Comparison of ENCODE assay signal across 9 cellular contexts in genomic region chr14:77158175-77158908, GRCh38. TPM values are rescaled to one million over a fixed set of nuclear protein-coding genes. Genes with fewer than 3 reads are reported as not detected.
A peak's percentile ranks its signal among the peaks of the same experiment; 100 is the strongest.
DNase-seq lines count a peak whose midpoint lies in the region; ATAC-seq and TF ChIP-seq lines count a peak whose summit lies in the region.
"Had no signal": no experiment of that assay in that cellular context is flagged by ENCODE, and none has a peak within 500 bp of the region (broad histone marks: within the 10 kb centered on the region; RNA-seq: fewer than 3 reads in every experiment).

No MANE protein-coding gene starts in this region.

- H3K4me1 ChIP-seq in CD4-positive, alpha-beta memory T cell (ENCODE audit: insufficient read depth, low read length), result no peaks in the 10 kb centered on the region

- H3K9me3 ChIP-seq in CD4-positive, alpha-beta memory T cell (ENCODE audit: control insufficient read depth in 1 of 2, low read length in 2 of 2), result no peaks in the 10 kb centered on the region

- DNase-seq in AG04449 (ENCODE audit: low read depth, low spot score) (peak; percentile 14), LHCN-M2 (ENCODE audit: low read depth) (peak; percentile 78), anterior cingulate cortex (lab: John Stamatoyannopoulos, UW) (peak in 55 of 58 donors; percentile 19 to 91 (median 73)), islet precursor cell (peak; percentile 89)
- DNase-seq in CD4-positive, alpha-beta memory T cell, result no peak

- no peaks in the 10 kb centered on the region for H3K36me3 Mint-ChIP-seq in CD4-positive, alpha-beta memory T cell

- H3K4me3 ChIP-seq in AG04449 (ENCODE audit: low read depth, low read length), result no peak overlapping the region
- H3K4me3 ChIP-seq in CD4-positive, alpha-beta memory T cell (ENCODE audit: low read length in 2 of 2), result no peak overlapping the region

- H3K4me1 Mint-ChIP-seq in CD4-positive, alpha-beta memory T cell, result peaks cover 0 to 4% (median 0%) of the 10 kb centered on the region in 4 donors

- no peak overlapping the region for H3K27ac Mint-ChIP-seq in CD4-positive, alpha-beta memory T cell

- ATAC-seq in HG03039 (IDR thresholded peaks at IDR 0.05; ENCODE audit: unreplicated experiment) (no peak), GM21390 (IDR thresholded peaks at IDR 0.05; ENCODE audit: unreplicated experiment) (no peak), GM18502 (IDR thresholded peaks at IDR 0.05; ENCODE audit: poor library complexity, unreplicated experiment) (no peak)

- H3K4me3 Mint-ChIP-seq in CD4-positive, alpha-beta memory T cell, result no peak overlapping the region

- intact Hi-C loops in CD4-positive, alpha-beta memory T cell (cut with micrococcal nuclease), result no loop called here

- POLR2A ChIA-PET in AG04449 (lab: Yijun Ruan, JAX), result no interaction called here
- POLR2A ChIA-PET in CD4-positive, alpha-beta memory T cell (lab: Charles Lee; ENCODE audit: partially characterized antibody), result no interaction called here

- TF ChIP-seq CTCF in AG04449 (IDR thresholded peaks at IDR 0.05; ENCODE audit: insufficient read depth, low read length, missing control alignments), result no peak

- no peaks in the 10 kb centered on the region for H3K27me3 ChIP-seq in CD4-positive, alpha-beta memory T cell (ENCODE audit: insufficient read depth, low read length)

- peaks cover 24 to 44% of the 10 kb centered on the region in 2 donors for H3K27me3 Mint-ChIP-seq in CD4-positive, alpha-beta memory T cell

- CTCF ChIA-PET in AG04449 (lab: Yijun Ruan, JAX), result interaction anchor here (1.8 kb wide), 1 partner anchor 9 kb away, joined by 4 read pairs; no protein-coding TSS in a partner anchor
- CTCF ChIA-PET in CD4-positive, alpha-beta memory T cell (lab: Charles Lee; ENCODE audit: partially characterized antibody), result no interaction called here

- H3K27ac ChIP-seq in CD4-positive, alpha-beta memory T cell (ENCODE audit: low read depth, low read length), result no peak overlapping the region

- peaks cover 0 to 3% (median 0%) of the 10 kb centered on the region in 8 donors for H3K9me3 Mint-ChIP-seq in CD4-positive, alpha-beta memory T cell

- H3K36me3 ChIP-seq in CD4-positive, alpha-beta memory T cell (ENCODE audit: insufficient read depth, low read length), result no peaks in the 10 kb centered on the region

RNA-seq across cellular contexts. Expression of gene ZDHHC22, which starts 16.8 kb away (rescaled TPM):
- total RNA-seq in LHCN-M2 (2014; rRNA removed), result under 0.01 TPM in 1 of 2 replicates, not detected in the other
- 0.07 TPM for polyA plus RNA-seq in LHCN-M2 (2012)
- total RNA-seq in CD4-positive, alpha-beta memory T cell, result not detected
- not detected for polyA plus RNA-seq in CD4-positive, alpha-beta memory T cell
- total RNA-seq: mononuclear cell had no signal

RNA-seq across cellular contexts. Expression of gene TMEM63C, which starts 23.3 kb away (rescaled TPM):
- 0.06 TPM in 1 of 2 replicates, not detected in the other for total RNA-seq in LHCN-M2 (2014; rRNA removed)
- polyA plus RNA-seq in LHCN-M2 (2012), result not detected
- 1 to 10 TPM in 1 of 2 experiments, under 1 TPM in 1; 0.36 to 1.7 TPM for total RNA-seq in CD4-positive, alpha-beta memory T cell
- polyA plus RNA-seq in CD4-positive, alpha-beta memory T cell, result not detected

Comparison
In these comparisons a context has a peak if more than half of its experiments do, and no peak if none do; other contexts are left out.
1. DNase-seq: peak in AG04449 (single experiment), LHCN-M2 (single experiment), anterior cingulate cortex (55 of 58) and islet precursor cell (single experiment); none in CD4-positive, alpha-beta memory T cell (0 of 5).